ENCODE assay signal across 9 cellular contexts in genomic region chr4:89482248-89482647, GRCh38.
DNase-seq lines count a peak whose midpoint lies in the region; ATAC-seq, FAIRE-seq and TF ChIP-seq lines count a peak whose summit lies in the region.
"Had no signal": no experiment of that assay in that cellular context is flagged by ENCODE, and none has a peak within 500 bp of the region (broad histone marks: within the 10 kb centered on the region; RNA-seq: fewer than 3 reads in every experiment).

No MANE protein-coding gene starts in this region.

- no peak overlapping the region for H3K27ac Mint-ChIP-seq in osteocyte (ENCODE audit: unreplicated experiment)

- no peak for TF ChIP-seq POLR2A in A549 (IDR thresholded peaks at IDR 0.05; ENCODE audit: low read length)

- ATAC-seq in A549 = peak; percentile 84 to 89; a peak in 4 of 6 replicates
- ATAC-seq in HG02610 (IDR thresholded peaks at IDR 0.05; ENCODE audit: unreplicated experiment) = peak; percentile 79

- peaks cover 18% of the 10 kb centered on the region for H3K27me3 Mint-ChIP-seq in osteocyte (ENCODE audit: unreplicated experiment)

- no peaks in the 10 kb centered on the region for H3K4me1 ChIP-seq in A549

- no peaks in the 10 kb centered on the region for H3K4me1 Mint-ChIP-seq in osteocyte (ENCODE audit: unreplicated experiment)

- CTCF ChIA-PET in A549 (lab: Yijun Ruan, JAX) = interaction anchor here (0.5 kb wide), 1 partner anchor 539 kb away, joined by 4 read pairs; no protein-coding TSS in a partner anchor

- in situ Hi-C loops in T47D (cut with HindIII; ENCODE audit: low pct_unique_long_range_greater_than_20kb, low sequenced_read_pairs) = no loop called here

- H3K9me3 Mint-ChIP-seq in osteocyte (ENCODE audit: unreplicated experiment) = peaks cover 5% of the 10 kb centered on the region

- no peak overlapping the region for H3K4me2 ChIP-seq in A549

- no peak for TF ChIP-seq EP300 in A549 (IDR thresholded peaks at IDR 0.05)

- no peaks in the 10 kb centered on the region for H3K9me3 ChIP-seq in A549
- H3K9me3 ChIP-seq: thoracic aorta had no signal

- H3K36me3 Mint-ChIP-seq in osteocyte (ENCODE audit: unreplicated experiment) = no peaks in the 10 kb centered on the region

- no peak overlapping the region for H3K27ac ChIP-seq in A549
- H3K27ac ChIP-seq: thoracic aorta had no signal

- no peak overlapping the region for H3K4me3 ChIP-seq in A549
- H3K4me3 ChIP-seq: thoracic aorta had no signal

- POLR2A ChIA-PET in A549 (lab: Yijun Ruan, JAX) = no interaction called here

- TF ChIP-seq CTCF in A549 (IDR thresholded peaks at IDR 0.05) (peak; percentile 35), GM10266 (IDR thresholded peaks at IDR 0.05; ENCODE audit: control insufficient read depth, insufficient read depth, low read depth, missing control alignments) (peak; percentile 49), osteocyte (IDR thresholded peaks at IDR 0.05) (peak; percentile 40)

- no peak for FAIRE-seq in A549 (lab: Jason Lieb, UNC)

- DNase-seq in A549 (ENCODE audit: low read depth in 1 of 2, low spot score in 1 of 2) = peak; percentile 33 to 71
- peak; percentile 38 for DNase-seq in GM10266 (ENCODE audit: extremely low spot score)
- DNase-seq in NCI-H2081 (lab: John Stamatoyannopoulos, UW) = peak; percentile 11 to 71
- DNase-seq in T47D (ENCODE audit: low read depth in 1 of 2, low spot score in 1 of 2) = peak; percentile 13 to 56
- no peak for DNase-seq in osteocyte (ENCODE audit: extremely low spot score, unreplicated experiment)
- DNase-seq in cerebellar nuclear complex (lab: John Stamatoyannopoulos, UW) = no peak
- no peak for DNase-seq in stimulated activated CD4-positive, alpha-beta T cell treated with anti-CD3 and anti-CD28 coated beads, Interleukin-12 subunit alpha, Interleukin-12 subunit beta, amount 100 ng/mL, for 4 hours

- peak; percentile 34 to 48; a peak in 3 of 5 replicates for TF ChIP-seq RAD21 in A549 (conservative IDR thresholded peaks at IDR 0.05 in 1 of 2, IDR thresholded peaks at IDR 0.05 in 1 of 2)

- no peak overlapping the region for H3K4me3 Mint-ChIP-seq in osteocyte (ENCODE audit: unreplicated experiment)

TF ChIP-seq in A549, 52 proteins besides CTCF, POLR2A, EP300 and RAD21:
- no peak for TF ChIP-seq FOXS1 (CRISPR knock-in tag; IDR thresholded peaks at IDR 0.05)
- TF ChIP-seq SMC3 (IDR thresholded peaks at IDR 0.05) = peak; percentile 22; the same call in 1 of the 3 replicates
TF ChIP-seq in A549: peak in this region for 1.

Comparison
In these comparisons a context has a peak if more than half of its experiments do, and no peak if none do; other contexts are left out.
1. DNase-seq: peak in A549 (2 of 2), GM10266 (single experiment), NCI-H2081 (2 of 2) and T47D (2 of 2); none in osteocyte (single experiment), cerebellar nuclear complex (0 of 2) and stimulated activated CD4-positive, alpha-beta T cell treated with anti-CD3 and anti-CD28 coated beads, Interleukin-12 subunit alpha, Interleukin-12 subunit beta, amount 100 ng/mL, for 4 hours (single experiment).
2. Peak in every context shown above with its lines, with median percentiles within 50 percentile points of each other: CTCF ChIP-seq.